ENCODE assay signal across 9 cellular contexts in genomic region chr14:87994974-87995373, GRCh38. TPM values are rescaled to one million over a fixed set of nuclear protein-coding genes. Genes with fewer than 3 reads are reported as not detected.
DNase-seq lines count a peak whose midpoint lies in the region; ATAC-seq and TF ChIP-seq lines count a peak whose summit lies in the region.
"Had no signal": no experiment of that assay in that cellular context is flagged by ENCODE, and none has a peak within 500 bp of the region (broad histone marks: within the 10 kb centered on the region; RNA-seq: fewer than 3 reads in every experiment).

No MANE protein-coding gene starts in this region.

- H3K27me3 Mint-ChIP-seq in CD8-positive, alpha-beta memory T cell: no peaks in the 10 kb centered on the region

- H3K36me3 Mint-ChIP-seq in CD8-positive, alpha-beta memory T cell: peaks cover 0 to 4% (median 3%) of the 10 kb centered on the region in 3 donors

- DNase-seq in CD8-positive, alpha-beta memory T cell: peak in 3 of 5 donors; percentile 39 to 65 (median 65)
- DNase-seq in dorsolateral prefrontal cortex (no peak), NCI-H2081 treated with DMSO at 0.1 percent for 48 hours (lab: John Stamatoyannopoulos, UW) (no peak), HK-2 (ENCODE audit: unreplicated experiment) (no peak)
- DNase-seq: foreskin melanocyte had no signal

- H3K4me3 Mint-ChIP-seq in CD8-positive, alpha-beta memory T cell: peak overlapping the region; percentile 79 to 98 (median 92)

- POLR2A ChIA-PET in CD8-positive, alpha-beta memory T cell (lab: Charles Lee): interaction anchor here (1.2 to 4.9 kb wide), 2 partner anchors 11 to 173 kb away, joined by 3 to 69 read pairs; partner anchors contain the start of gene GPR65

- no peaks in the 10 kb centered on the region for H3K27me3 ChIP-seq in CD8-positive, alpha-beta memory T cell (ENCODE audit: insufficient read depth, low read length, poor library complexity, severe bottlenecking)
- H3K27me3 ChIP-seq in duodenal mucosa (ENCODE audit: control insufficient read depth in 1 of 2, insufficient read depth in 2 of 2, low read length in 2 of 2) (no peaks in the 10 kb centered on the region), dorsolateral prefrontal cortex (no peaks in the 10 kb centered on the region)

- H3K27ac ChIP-seq in CD8-positive, alpha-beta memory T cell (ENCODE audit: low read depth, low read length): peak overlapping the region; percentile 60
- H3K27ac ChIP-seq in duodenal mucosa (ENCODE audit: low read depth, low read length) (peak overlapping the region; percentile 0), dorsolateral prefrontal cortex (peak overlapping the region in 1 of 59 donors; percentile 4)

- intact Hi-C loops in dorsolateral prefrontal cortex (cut with DNase I): loop anchor here (5.0 to 10.0 kb wide), 4 partner anchors 390 to 567 kb away; partner anchors contain the start of genes SPATA7 (in 2 of the 2), PTPN21 (in 1 of the 2) and ZC3H14 (in 1 of the 2)

- H3K4me1 ChIP-seq in CD8-positive, alpha-beta memory T cell (ENCODE audit: insufficient read depth, low read length): peaks cover 42% of the 10 kb centered on the region
- peaks cover 51 to 53% of the 10 kb centered on the region in 2 donors for H3K4me1 ChIP-seq in duodenal mucosa (ENCODE audit: control insufficient read depth in 1 of 2, insufficient read depth in 2 of 2, low read length in 2 of 2)

- H3K9me3 Mint-ChIP-seq in CD8-positive, alpha-beta memory T cell: no peaks in the 10 kb centered on the region

- H3K4me3 ChIP-seq in CD8-positive, alpha-beta memory T cell (ENCODE audit: low read length): no peak overlapping the region
- H3K4me3 ChIP-seq in duodenal mucosa (ENCODE audit: low read depth in 1 of 2, low read length in 2 of 2) (peak overlapping the region in 1 of 2 donors; percentile 16), dorsolateral prefrontal cortex (no peak overlapping the region)

- CTCF ChIA-PET in CD8-positive, alpha-beta memory T cell (lab: Charles Lee): interaction anchor here (0.8 to 2.3 kb wide), 5 partner anchors 10 to 174 kb away, joined by 3 to 14 read pairs (median 6); partner anchors contain the start of gene GPR65

- no peaks in the 10 kb centered on the region for H3K36me3 ChIP-seq in CD8-positive, alpha-beta memory T cell (ENCODE audit: insufficient read depth, low read length)
- no peaks in the 10 kb centered on the region for H3K36me3 ChIP-seq in duodenal mucosa (ENCODE audit: control insufficient read depth in 1 of 2, insufficient read depth in 2 of 2, low read length in 2 of 2)

- H3K9ac ChIP-seq in duodenal mucosa (ENCODE audit: low read depth in 1 of 2, low read length in 2 of 2): peak overlapping the region in 1 of 2 donors; percentile 20

- no peaks in the 10 kb centered on the region for H3K9me3 ChIP-seq in CD8-positive, alpha-beta memory T cell (ENCODE audit: low read length)
- no peaks in the 10 kb centered on the region for H3K9me3 ChIP-seq in duodenal mucosa (ENCODE audit: control insufficient read depth in 1 of 2, low read length in 2 of 2)

- TF ChIP-seq CTCF in dorsolateral prefrontal cortex (IDR thresholded peaks at IDR 0.05 in 54 of 56, conservative IDR thresholded peaks at IDR 0.05 in 2 of 56; ENCODE audit: low read depth in 1 of 56, partially characterized antibody in 56 of 56): no peak

- ATAC-seq in GM19372 (IDR thresholded peaks at IDR 0.05; ENCODE audit: low read depth, unreplicated experiment) (peak; percentile 45), HG03432 (IDR thresholded peaks at IDR 0.05; ENCODE audit: unreplicated experiment) (peak; percentile 28), HG03025 (IDR thresholded peaks at IDR 0.05; ENCODE audit: low FRiP score, unreplicated experiment) (no peak)

- H3K27ac Mint-ChIP-seq in CD8-positive, alpha-beta memory T cell: peak overlapping the region; percentile 96 to 100 (median 99)

- peaks cover 53 to 72% (median 69%) of the 10 kb centered on the region in 3 donors for H3K4me1 Mint-ChIP-seq in CD8-positive, alpha-beta memory T cell

RNA-seq across cellular contexts. Expression of gene GALC, which starts 2.0 kb away (rescaled TPM):
- total RNA-seq in CD8-positive, alpha-beta memory T cell: 10 to 100 TPM; 12.4 to 13.0 TPM
- polyA plus RNA-seq in CD8-positive, alpha-beta memory T cell: 27.7 TPM
- 10 to 100 TPM; 23.9 to 65.1 (median 41.0) TPM for total RNA-seq in dorsolateral prefrontal cortex

RNA-seq across cellular contexts. Expression of gene GPR65, which starts 10.0 kb away (rescaled TPM):
- total RNA-seq in CD8-positive, alpha-beta memory T cell: 10 to 100 TPM; 15.2 to 16.1 TPM
- 40.4 TPM for polyA plus RNA-seq in CD8-positive, alpha-beta memory T cell
- 1 to 10 TPM in 37 of 120 experiments, under 1 TPM in 82, not detected in 1; 0.13 to 3.1 (median 0.69) TPM for total RNA-seq in dorsolateral prefrontal cortex

Comparison
In these comparisons a context has a peak if more than half of its experiments do, and no peak if none do; other contexts are left out.
1. DNase-seq: peak in CD8-positive, alpha-beta memory T cell (3 of 5); none in dorsolateral prefrontal cortex (0 of 10), NCI-H2081 treated with DMSO at 0.1 percent for 48 hours (single experiment) and HK-2 (single experiment).